In genomic region chr20:15542655-15543054, GRCh38 we compare ENCODE assay signal across 3 cellular contexts.
A peak's percentile ranks its signal among the peaks of the same experiment; 100 is the strongest.
TF ChIP-seq lines count a peak whose summit lies in the region.

No MANE protein-coding gene starts in this region.

TF ChIP-seq in HepG2, 621 proteins besides CTCF, POLR2A, EP300 and RAD21:
- TF ChIP-seq ZNF281 (CRISPR knock-in tag; IDR thresholded peaks at IDR 0.05; ENCODE audit: borderline replicate concordance) (no peak), RAD51 (IDR thresholded peaks at IDR 0.05; ENCODE audit: borderline replicate concordance) (peak; percentile 63; the same call in 1 of the 2 replicates)
TF ChIP-seq in HepG2: peak in this region for 1.

TF ChIP-seq in A549, 52 proteins besides CTCF, POLR2A, EP300 and RAD21:
- no peak for TF ChIP-seq PBX3 (IDR thresholded peaks at IDR 0.05)
- no peak for TF ChIP-seq HMGXB4 (CRISPR knock-in tag; IDR thresholded peaks at IDR 0.05; ENCODE audit: borderline replicate concordance)
- no peak for TF ChIP-seq SMC3 (IDR thresholded peaks at IDR 0.05)
- no peak for TF ChIP-seq NPAS2 (CRISPR knock-in tag; IDR thresholded peaks at IDR 0.05; ENCODE audit: borderline replicate concordance)
- TF ChIP-seq HEYL (CRISPR knock-in tag; IDR thresholded peaks at IDR 0.05): no peak
- no peak for TF ChIP-seq ZSCAN20 (CRISPR knock-in tag; IDR thresholded peaks at IDR 0.05)
- peak; percentile 34; the same call in 1 of the 2 replicates for TF ChIP-seq USF2 (IDR thresholded peaks at IDR 0.05)
- no peak for TF ChIP-seq NFE2L2 (conservative IDR thresholded peaks at IDR 0.05; ENCODE audit: low read length)

TF ChIP-seq in K562, 482 proteins besides CTCF, POLR2A, EP300 and RAD21 (continued from another document):
- TF ChIP-seq TFE3 (CRISPR knock-in tag; IDR thresholded peaks at IDR 0.05): peak; percentile 67
TF ChIP-seq in K562: peak in this region for 1.
